ENCODE assay signal across 1 cellular context in the genomic region with DNA sequence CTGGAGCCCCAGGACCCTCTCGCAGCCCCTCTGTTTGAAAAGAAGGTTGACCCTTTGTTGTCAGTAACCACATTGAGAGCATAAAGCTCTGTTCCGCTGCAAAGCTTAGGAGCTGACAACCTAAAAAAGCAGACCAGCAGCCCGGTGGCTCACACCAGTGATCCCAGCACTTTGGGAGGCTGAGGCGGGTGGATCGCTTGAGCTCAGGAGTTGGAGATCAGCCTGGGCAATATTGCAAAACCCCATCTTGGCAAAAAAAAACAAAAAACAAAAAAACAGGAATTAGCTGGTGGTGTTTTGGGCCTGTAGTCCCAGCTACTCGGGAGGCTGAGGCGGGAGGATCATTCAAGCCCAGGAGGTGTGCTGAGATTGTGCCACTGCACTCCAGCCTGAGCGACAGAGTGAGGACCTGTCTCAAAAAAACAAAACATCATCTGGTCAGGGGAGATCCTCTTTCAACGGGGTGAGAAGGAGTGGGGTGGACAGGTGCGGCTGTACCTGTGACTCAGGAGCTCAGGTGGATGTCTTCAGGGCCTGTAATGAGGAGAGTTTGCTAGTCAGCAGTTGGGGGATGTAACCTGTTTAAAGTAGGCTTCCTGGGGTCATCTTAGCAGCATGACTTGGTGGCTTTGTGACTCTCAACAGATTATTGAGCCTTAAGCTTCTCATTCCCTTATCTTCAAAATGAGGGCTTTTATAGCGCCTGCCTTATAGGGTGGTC.
A peak's percentile ranks its signal among the peaks of the same experiment; 100 is the strongest.
TF ChIP-seq lines count a peak whose summit lies in the region.

No MANE protein-coding gene starts in this region.

TF ChIP-seq in HEK293, 187 proteins besides CTCF, POLR2A, EP300 and RAD21 (continued from another document):
- TF ChIP-seq, protein P1, sequence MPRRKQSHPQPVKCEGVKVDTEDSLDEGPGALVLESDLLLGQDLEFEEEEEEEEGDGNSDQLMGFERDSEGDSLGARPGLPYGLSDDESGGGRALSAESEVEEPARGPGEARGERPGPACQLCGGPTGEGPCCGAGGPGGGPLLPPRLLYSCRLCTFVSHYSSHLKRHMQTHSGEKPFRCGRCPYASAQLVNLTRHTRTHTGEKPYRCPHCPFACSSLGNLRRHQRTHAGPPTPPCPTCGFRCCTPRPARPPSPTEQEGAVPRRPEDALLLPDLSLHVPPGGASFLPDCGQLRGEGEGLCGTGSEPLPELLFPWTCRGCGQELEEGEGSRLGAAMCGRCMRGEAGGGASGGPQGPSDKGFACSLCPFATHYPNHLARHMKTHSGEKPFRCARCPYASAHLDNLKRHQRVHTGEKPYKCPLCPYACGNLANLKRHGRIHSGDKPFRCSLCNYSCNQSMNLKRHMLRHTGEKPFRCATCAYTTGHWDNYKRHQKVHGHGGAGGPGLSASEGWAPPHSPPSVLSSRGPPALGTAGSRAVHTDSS (tag by site-specific recombination; IDR thresholded peaks at IDR 0.05): no peak
- TF ChIP-seq MEIS1 (CRISPR knock-in tag; IDR thresholded peaks at IDR 0.05; ENCODE audit: borderline replicate concordance) (no peak), ZNF585B (tag by site-specific recombination; IDR thresholded peaks at IDR 0.05) (no peak), SCRT1 (tag by site-specific recombination; IDR thresholded peaks at IDR 0.05; ENCODE audit: borderline replicate concordance) (peak; percentile 81), ZNF202 (tag by site-specific recombination; IDR thresholded peaks at IDR 0.05; ENCODE audit: borderline replicate concordance) (no peak), ZNF221 (tag by site-specific recombination; IDR thresholded peaks at IDR 0.05; ENCODE audit: borderline replicate concordance) (no peak), ZSCAN16 (tag by site-specific recombination; IDR thresholded peaks at IDR 0.05) (no peak), SCRT2 (tag by site-specific recombination; IDR thresholded peaks at IDR 0.05) (peak; percentile 13; the same call in 1 of the 2 replicates), FEZF1 (tag by site-specific recombination; IDR thresholded peaks at IDR 0.05) (no peak), ZEB2 (tag by site-specific recombination; IDR thresholded peaks at IDR 0.05) (peak; percentile 35; the same call in 1 of the 2 replicates), ZNF132 (tag by site-specific recombination; IDR thresholded peaks at IDR 0.05; ENCODE audit: borderline replicate concordance) (no peak), ZNF157 (tag by site-specific recombination; IDR thresholded peaks at IDR 0.05) (no peak), ZNF138 (tag by site-specific recombination; IDR thresholded peaks at IDR 0.05; ENCODE audit: borderline replicate concordance) (no peak), SP3 (tag by site-specific recombination; IDR thresholded peaks at IDR 0.05) (0 out of 2 replicates have a peak, but pooled peaks have one; percentile 11), ZNF777 (tag by site-specific recombination; IDR thresholded peaks at IDR 0.05; ENCODE audit: borderline replicate concordance) (no peak), ZNF707 (tag by site-specific recombination; IDR thresholded peaks at IDR 0.05) (no peak), ZBTB17 (tag by site-specific recombination; IDR thresholded peaks at IDR 0.05) (peak; percentile 47), KLF8 (tag by site-specific recombination; IDR thresholded peaks at IDR 0.05) (no peak), PRDM1 (tag by site-specific recombination; IDR thresholded peaks at IDR 0.05) (no peak), ZNF169 (tag by site-specific recombination; IDR thresholded peaks at IDR 0.05) (no peak), ZNF837 (tag by site-specific recombination; IDR thresholded peaks at IDR 0.05) (no peak), ZNF366 (tag by site-specific recombination; conservative IDR thresholded peaks at IDR 0.05) (no peak), ZNF426 (tag by site-specific recombination; IDR thresholded peaks at IDR 0.05) (no peak), ZNF544 (tag by site-specific recombination; IDR thresholded peaks at IDR 0.05) (no peak)
- TF ChIP-seq, protein P2, sequence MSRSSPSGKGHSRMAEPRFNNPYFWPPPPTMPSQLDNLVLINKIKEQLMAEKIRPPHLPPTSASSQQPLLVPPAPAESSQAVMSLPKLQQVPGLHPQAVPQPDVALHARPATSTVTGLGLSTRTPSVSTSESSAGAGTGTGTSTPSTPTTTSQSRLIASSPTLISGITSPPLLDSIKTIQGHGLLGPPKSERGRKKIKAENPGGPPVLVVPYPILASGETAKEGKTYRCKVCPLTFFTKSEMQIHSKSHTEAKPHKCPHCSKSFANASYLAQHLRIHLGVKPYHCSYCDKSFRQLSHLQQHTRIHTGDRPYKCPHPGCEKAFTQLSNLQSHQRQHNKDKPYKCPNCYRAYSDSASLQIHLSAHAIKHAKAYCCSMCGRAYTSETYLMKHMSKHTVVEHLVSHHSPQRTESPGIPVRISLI (tag by site-specific recombination; IDR thresholded peaks at IDR 0.05): no peak
- TF ChIP-seq, protein P3, sequence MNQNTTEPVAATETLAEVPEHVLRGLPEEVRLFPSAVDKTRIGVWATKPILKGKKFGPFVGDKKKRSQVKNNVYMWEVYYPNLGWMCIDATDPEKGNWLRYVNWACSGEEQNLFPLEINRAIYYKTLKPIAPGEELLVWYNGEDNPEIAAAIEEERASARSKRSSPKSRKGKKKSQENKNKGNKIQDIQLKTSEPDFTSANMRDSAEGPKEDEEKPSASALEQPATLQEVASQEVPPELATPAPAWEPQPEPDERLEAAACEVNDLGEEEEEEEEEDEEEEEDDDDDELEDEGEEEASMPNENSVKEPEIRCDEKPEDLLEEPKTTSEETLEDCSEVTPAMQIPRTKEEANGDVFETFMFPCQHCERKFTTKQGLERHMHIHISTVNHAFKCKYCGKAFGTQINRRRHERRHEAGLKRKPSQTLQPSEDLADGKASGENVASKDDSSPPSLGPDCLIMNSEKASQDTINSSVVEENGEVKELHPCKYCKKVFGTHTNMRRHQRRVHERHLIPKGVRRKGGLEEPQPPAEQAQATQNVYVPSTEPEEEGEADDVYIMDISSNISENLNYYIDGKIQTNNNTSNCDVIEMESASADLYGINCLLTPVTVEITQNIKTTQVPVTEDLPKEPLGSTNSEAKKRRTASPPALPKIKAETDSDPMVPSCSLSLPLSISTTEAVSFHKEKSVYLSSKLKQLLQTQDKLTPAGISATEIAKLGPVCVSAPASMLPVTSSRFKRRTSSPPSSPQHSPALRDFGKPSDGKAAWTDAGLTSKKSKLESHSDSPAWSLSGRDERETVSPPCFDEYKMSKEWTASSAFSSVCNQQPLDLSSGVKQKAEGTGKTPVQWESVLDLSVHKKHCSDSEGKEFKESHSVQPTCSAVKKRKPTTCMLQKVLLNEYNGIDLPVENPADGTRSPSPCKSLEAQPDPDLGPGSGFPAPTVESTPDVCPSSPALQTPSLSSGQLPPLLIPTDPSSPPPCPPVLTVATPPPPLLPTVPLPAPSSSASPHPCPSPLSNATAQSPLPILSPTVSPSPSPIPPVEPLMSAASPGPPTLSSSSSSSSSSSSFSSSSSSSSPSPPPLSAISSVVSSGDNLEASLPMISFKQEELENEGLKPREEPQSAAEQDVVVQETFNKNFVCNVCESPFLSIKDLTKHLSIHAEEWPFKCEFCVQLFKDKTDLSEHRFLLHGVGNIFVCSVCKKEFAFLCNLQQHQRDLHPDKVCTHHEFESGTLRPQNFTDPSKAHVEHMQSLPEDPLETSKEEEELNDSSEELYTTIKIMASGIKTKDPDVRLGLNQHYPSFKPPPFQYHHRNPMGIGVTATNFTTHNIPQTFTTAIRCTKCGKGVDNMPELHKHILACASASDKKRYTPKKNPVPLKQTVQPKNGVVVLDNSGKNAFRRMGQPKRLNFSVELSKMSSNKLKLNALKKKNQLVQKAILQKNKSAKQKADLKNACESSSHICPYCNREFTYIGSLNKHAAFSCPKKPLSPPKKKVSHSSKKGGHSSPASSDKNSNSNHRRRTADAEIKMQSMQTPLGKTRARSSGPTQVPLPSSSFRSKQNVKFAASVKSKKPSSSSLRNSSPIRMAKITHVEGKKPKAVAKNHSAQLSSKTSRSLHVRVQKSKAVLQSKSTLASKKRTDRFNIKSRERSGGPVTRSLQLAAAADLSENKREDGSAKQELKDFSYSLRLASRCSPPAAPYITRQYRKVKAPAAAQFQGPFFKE (tag by site-specific recombination; IDR thresholded peaks at IDR 0.05; ENCODE audit: borderline replicate concordance): no peak
- TF ChIP-seq, protein P4, sequence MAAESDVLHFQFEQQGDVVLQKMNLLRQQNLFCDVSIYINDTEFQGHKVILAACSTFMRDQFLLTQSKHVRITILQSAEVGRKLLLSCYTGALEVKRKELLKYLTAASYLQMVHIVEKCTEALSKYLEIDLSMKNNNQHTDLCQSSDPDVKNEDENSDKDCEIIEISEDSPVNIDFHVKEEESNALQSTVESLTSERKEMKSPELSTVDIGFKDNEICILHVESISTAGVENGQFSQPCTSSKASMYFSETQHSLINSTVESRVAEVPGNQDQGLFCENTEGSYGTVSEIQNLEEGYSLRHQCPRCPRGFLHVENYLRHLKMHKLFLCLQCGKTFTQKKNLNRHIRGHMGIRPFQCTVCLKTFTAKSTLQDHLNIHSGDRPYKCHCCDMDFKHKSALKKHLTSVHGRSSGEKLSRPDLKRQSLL (tag by site-specific recombination; IDR thresholded peaks at IDR 0.05): no peak
- TF ChIP-seq, protein P5, sequence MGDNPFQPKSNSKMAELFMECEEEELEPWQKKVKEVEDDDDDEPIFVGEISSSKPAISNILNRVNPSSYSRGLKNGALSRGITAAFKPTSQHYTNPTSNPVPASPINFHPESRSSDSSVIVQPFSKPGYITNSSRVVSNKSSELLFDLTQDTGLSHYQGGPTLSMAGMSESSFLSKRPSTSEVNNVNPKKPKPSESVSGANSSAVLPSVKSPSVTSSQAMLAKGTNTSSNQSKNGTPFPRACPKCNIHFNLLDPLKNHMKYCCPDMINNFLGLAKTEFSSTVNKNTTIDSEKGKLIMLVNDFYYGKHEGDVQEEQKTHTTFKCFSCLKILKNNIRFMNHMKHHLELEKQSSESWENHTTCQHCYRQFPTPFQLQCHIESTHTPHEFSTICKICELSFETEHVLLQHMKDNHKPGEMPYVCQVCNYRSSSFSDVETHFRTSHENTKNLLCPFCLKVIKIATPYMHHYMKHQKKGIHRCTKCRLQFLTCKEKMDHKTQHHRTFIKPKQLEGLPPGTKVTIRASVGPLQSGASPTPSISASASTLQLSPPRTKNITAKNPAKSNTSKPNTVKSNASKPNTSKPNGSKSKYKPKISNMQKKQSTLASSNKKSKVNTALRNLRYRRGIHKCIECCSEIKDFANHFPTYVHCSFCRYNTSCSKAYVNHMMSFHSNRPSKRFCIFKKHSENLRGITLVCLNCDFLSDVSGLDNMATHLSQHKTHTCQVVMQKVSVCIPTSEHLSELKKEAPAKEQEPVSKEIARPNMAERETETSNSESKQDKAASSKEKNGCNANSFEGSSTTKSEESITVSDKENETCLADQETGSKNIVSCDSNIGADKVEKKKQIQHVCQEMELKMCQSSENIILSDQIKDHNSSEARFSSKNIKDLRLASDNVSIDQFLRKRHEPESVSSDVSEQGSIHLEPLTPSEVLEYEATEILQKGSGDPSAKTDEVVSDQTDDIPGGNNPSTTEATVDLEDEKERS (tag by site-specific recombination; IDR thresholded peaks at IDR 0.05): no peak
